In genomic region chr6:28863607-28864320, GRCh38 we compare ENCODE assay signal across 8 cellular contexts.
A peak's percentile ranks its signal among the peaks of the same experiment; 100 is the strongest.
DNase-seq lines count a peak whose midpoint lies in the region; ATAC-seq, FAIRE-seq and TF ChIP-seq lines count a peak whose summit lies in the region.

No MANE protein-coding gene starts in this region.

- H4K20me1 ChIP-seq in astrocyte (ENCODE audit: insufficient read depth, low read length) (no peaks in the 10 kb centered on the region), hepatocyte (ENCODE audit: insufficient read depth, poor library complexity, severe bottlenecking) (no peaks in the 10 kb centered on the region)

- no peaks in the 10 kb centered on the region for H3K27me3 ChIP-seq in astrocyte (ENCODE audit: insufficient read depth, low read length)
- H3K27me3 ChIP-seq in hepatocyte, result no peaks in the 10 kb centered on the region
- H3K27me3 ChIP-seq in rectal smooth muscle tissue (ENCODE audit: control insufficient read depth, insufficient read depth, low read length), result no peaks in the 10 kb centered on the region

- FAIRE-seq in astrocyte (lab: Jason Lieb, UNC), result no peak

- H3K36me3 ChIP-seq in astrocyte (ENCODE audit: insufficient read depth, low read length) (no peaks in the 10 kb centered on the region), hepatocyte (replicated peaks; ENCODE audit: insufficient read depth, low read depth) (no peaks in the 10 kb centered on the region), rectal smooth muscle tissue (ENCODE audit: control insufficient read depth, insufficient read depth, low read length) (no peaks in the 10 kb centered on the region), urinary bladder (ENCODE audit: insufficient read depth) (no peaks in the 10 kb centered on the region)

- H3K4me1 Mint-ChIP-seq in T-helper 2 cell treated with Interferon-gamma antibody and Interleukin-4, amounts not matched to agents 5 μg/mL and 100 μg/mL, for 36 hours (ENCODE audit: low read depth), result peaks cover 46% of the 10 kb centered on the region
- H3K4me1 Mint-ChIP-seq in astrocyte (ENCODE audit: low read depth, unreplicated experiment), result peaks cover 3% of the 10 kb centered on the region

- TF ChIP-seq CTCF in AG09309 (IDR thresholded peaks at IDR 0.05; ENCODE audit: control insufficient read depth, insufficient read depth, low read depth, low read length, missing control alignments) (peak; percentile 23), astrocyte (IDR thresholded peaks at IDR 0.05; ENCODE audit: insufficient read depth, low read depth, low read length) (no peak), hepatocyte (IDR thresholded peaks at IDR 0.05; ENCODE audit: poor library complexity) (no peak)

- no peaks in the 10 kb centered on the region for H3K9me2 ChIP-seq in hepatocyte (replicated peaks; ENCODE audit: insufficient read depth)

- H3K27ac ChIP-seq in astrocyte (ENCODE audit: low read depth, low read length), result peak overlapping the region; percentile 5
- peak overlapping the region; percentile 74 for H3K27ac ChIP-seq in hepatocyte
- H3K27ac ChIP-seq in rectal smooth muscle tissue (ENCODE audit: low read depth, low read length), result peak overlapping the region; percentile 59
- peak overlapping the region; percentile 49 for H3K27ac ChIP-seq in urinary bladder (ENCODE audit: low read depth)

- H2AFZ ChIP-seq in astrocyte (ENCODE audit: low read depth, low read length), result peak overlapping the region; percentile 92
- peak overlapping the region; percentile 92 for H2AFZ ChIP-seq in hepatocyte

- peak overlapping the region; percentile 87 for H3K27ac Mint-ChIP-seq in T-helper 2 cell treated with Interferon-gamma antibody and Interleukin-4, amounts not matched to agents 5 μg/mL and 100 μg/mL, for 36 hours
- peak overlapping the region; percentile 2 for H3K27ac Mint-ChIP-seq in astrocyte (ENCODE audit: unreplicated experiment)

- H3K9me3 ChIP-seq in astrocyte (ENCODE audit: insufficient read depth, low read depth, low read length) (no peaks in the 10 kb centered on the region), hepatocyte (ENCODE audit: low read depth) (no peaks in the 10 kb centered on the region)

- ATAC-seq in GM21423 (IDR thresholded peaks at IDR 0.05; ENCODE audit: unreplicated experiment), result peak; percentile 42

- H3K4me1 ChIP-seq in astrocyte (ENCODE audit: insufficient read depth, low read length) (peaks cover 10% of the 10 kb centered on the region), hepatocyte (ENCODE audit: insufficient read depth) (peaks cover 7% of the 10 kb centered on the region), rectal smooth muscle tissue (ENCODE audit: control insufficient read depth, insufficient read depth, low read length) (no peaks in the 10 kb centered on the region), urinary bladder (ENCODE audit: insufficient read depth) (no peaks in the 10 kb centered on the region)

- peaks cover 21% of the 10 kb centered on the region for H3K27me3 Mint-ChIP-seq in T-helper 2 cell treated with Interferon-gamma antibody and Interleukin-4, amounts not matched to agents 5 μg/mL and 100 μg/mL, for 36 hours (ENCODE audit: low read depth)
- H3K27me3 Mint-ChIP-seq in astrocyte (ENCODE audit: low read depth, unreplicated experiment), result peaks cover 6% of the 10 kb centered on the region

- H3K79me2 ChIP-seq in astrocyte (ENCODE audit: insufficient read depth, low read length) (no peaks in the 10 kb centered on the region), hepatocyte (no peaks in the 10 kb centered on the region)

- H3K4me2 ChIP-seq in astrocyte (ENCODE audit: low read length), result peak overlapping the region; percentile 82
- H3K4me2 ChIP-seq in hepatocyte, result peak overlapping the region; percentile 83

- peaks cover 5% of the 10 kb centered on the region for H3K36me3 Mint-ChIP-seq in T-helper 2 cell treated with Interferon-gamma antibody and Interleukin-4, amounts not matched to agents 5 μg/mL and 100 μg/mL, for 36 hours (ENCODE audit: low read depth)
- H3K36me3 Mint-ChIP-seq in astrocyte (ENCODE audit: low read depth, unreplicated experiment), result no peaks in the 10 kb centered on the region

- WGBS in hepatocyte (ENCODE audit: low lambda C conversion rate, missing lambda C conversion rate), result under 1% methylated on average over 46 of the region's 47 CpGs
- under 1% methylated on average over 47 of the region's 47 CpGs for WGBS in urinary bladder

- H3K9me3 Mint-ChIP-seq in T-helper 2 cell treated with Interferon-gamma antibody and Interleukin-4, amounts not matched to agents 5 μg/mL and 100 μg/mL, for 36 hours, result peaks cover 16% of the 10 kb centered on the region
- peaks cover 4% of the 10 kb centered on the region for H3K9me3 Mint-ChIP-seq in astrocyte (ENCODE audit: unreplicated experiment)

- H3K9ac ChIP-seq in astrocyte (ENCODE audit: low read length), result peak overlapping the region; percentile 69
- peak overlapping the region; percentile 59 for H3K9ac ChIP-seq in rectal smooth muscle tissue (ENCODE audit: low read length)

- peak overlapping the region; percentile 92 for H3K4me3 Mint-ChIP-seq in T-helper 2 cell treated with Interferon-gamma antibody and Interleukin-4, amounts not matched to agents 5 μg/mL and 100 μg/mL, for 36 hours
- peak overlapping the region; percentile 94 for H3K4me3 Mint-ChIP-seq in astrocyte (ENCODE audit: unreplicated experiment)

- peak overlapping the region; percentile 68 for H3K4me3 ChIP-seq in AG09309 (ENCODE audit: control insufficient read depth, low read depth, low read length)
- H3K4me3 ChIP-seq in astrocyte (ENCODE audit: insufficient read depth, low read depth, low read length), result peak overlapping the region; percentile 77
- H3K4me3 ChIP-seq in hepatocyte, result peak overlapping the region; percentile 70
- H3K4me3 ChIP-seq in rectal smooth muscle tissue (ENCODE audit: low read length), result peak overlapping the region; percentile 93
- peak overlapping the region; percentile 69 for H3K4me3 ChIP-seq in urinary bladder (ENCODE audit: low read depth, low read length)

- DNase-seq in AG09309 (ENCODE audit: low read depth), result peak; percentile 46
- DNase-seq in NCI-H1436 treated with DMSO at 0.1 percent for 48 hours (lab: John Stamatoyannopoulos, UW), result peak; percentile 32
- DNase-seq in T-helper 2 cell treated with Interferon-gamma antibody and Interleukin-4, amounts not matched to agents 5 μg/mL and 100 μg/mL, for 36 hours (ENCODE audit: low spot score), result peak; percentile 82
- peak; percentile 55 for DNase-seq in astrocyte (ENCODE audit: low read depth)
- DNase-seq in hepatocyte (ENCODE audit: low spot score), result peak; percentile 84

Comparison
In these comparisons a context has a peak if more than half of its experiments do, and no peak if none do; other contexts are left out.
1. Peak in every context shown above with its lines: DNase-seq, ATAC-seq, H3K4me3 ChIP-seq and H3K27ac ChIP-seq.
2. DNase-seq: peak in every context shown above with its lines; median percentile 84 in hepatocyte; 82 in T-helper 2 cell treated with Interferon-gamma antibody and Interleukin-4, amounts not matched to agents 5 μg/mL and 100 μg/mL, for 36 hours; 55 in astrocyte; 46 in AG09309; 32 in NCI-H1436 treated with DMSO at 0.1 percent for 48 hours.
3. H3K27ac ChIP-seq: peak in every context shown above with its lines; median percentile 74 in hepatocyte; 59 in rectal smooth muscle tissue; 49 in urinary bladder; 5 in astrocyte.